In the genomic region with DNA sequence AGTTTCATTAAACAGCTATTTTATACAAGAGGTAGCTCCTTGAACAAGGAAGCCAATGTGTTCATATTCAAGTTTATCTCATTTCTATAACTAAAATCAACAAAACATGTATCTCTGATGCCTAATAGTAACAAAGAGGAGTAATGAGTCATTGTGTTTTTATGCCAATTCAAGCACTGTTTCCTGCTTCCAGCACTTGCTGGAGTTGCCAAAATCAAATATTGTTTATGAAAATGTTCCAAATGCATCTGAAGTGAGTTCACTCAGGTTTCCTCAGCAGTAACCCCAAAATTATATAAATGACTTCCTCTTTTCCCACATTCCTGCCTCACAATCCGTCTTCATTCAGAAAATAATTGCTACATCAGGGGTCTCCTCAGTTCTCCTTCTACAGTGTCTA, we compare ENCODE assay signal across 7 cellular contexts. TPM values are rescaled to one million over a fixed set of nuclear protein-coding genes. Genes with fewer than 3 reads are reported as not detected.
A peak's percentile ranks its signal among the peaks of the same experiment; 100 is the strongest.
DNase-seq lines count a peak whose midpoint lies in the region; TF ChIP-seq lines count a peak whose summit lies in the region.
"Not testable (repeated sequence)": the region's sequence is repeated elsewhere in the genome, so short reads cannot be mapped to it uniquely, and the experiment has no call there.

No MANE protein-coding gene starts in this region.

- DNase-seq in EH (ENCODE audit: low read depth) (peak; percentile 42), HCEC 1CT (peak; percentile 77), NCI-H226 (peak; percentile 10), astrocyte of the spinal cord (ENCODE audit: low read depth, low spot score) (peak; percentile 42), dermis blood vessel endothelial cell (peak; percentile 58), fibroblast of peridontal ligament (ENCODE audit: extremely low read depth) (peak; percentile 75), lung microvascular endothelial cell (ENCODE audit: low read depth in 2 of 2) (peak; percentile 65 to 75)

- in situ Hi-C loops in astrocyte of the spinal cord (cut with HindIII; ENCODE audit: low sequenced_read_pairs): not testable (repeated sequence)

- not testable (repeated sequence) for H3K4me3 ChIP-seq in astrocyte of the spinal cord (ENCODE audit: low read depth, low read length)

- TF ChIP-seq CTCF in astrocyte of the spinal cord (IDR thresholded peaks at IDR 0.05; ENCODE audit: low read depth, low read length): not testable (repeated sequence)

RNA-seq across cellular contexts. Expression of gene ANKRD36B, which starts 39.2 kb away (rescaled TPM):
- total RNA-seq in dermis blood vessel endothelial cell (41.0 and 67.0 TPM in 2 replicates), lung microvascular endothelial cell (26.2 and 32.3 TPM in 2 replicates)

Comparison
In these comparisons a context has a peak if more than half of its experiments do, and no peak if none do; other contexts are left out.
1. DNase-seq: peak in every context shown above with its lines; median percentile 77 in HCEC 1CT; 75 in fibroblast of peridontal ligament; 70 in lung microvascular endothelial cell; 58 in dermis blood vessel endothelial cell; 42 in EH; 42 in astrocyte of the spinal cord; 10 in NCI-H226.